Comparison of ENCODE assay signal across 15 cellular contexts in the genomic region with DNA sequence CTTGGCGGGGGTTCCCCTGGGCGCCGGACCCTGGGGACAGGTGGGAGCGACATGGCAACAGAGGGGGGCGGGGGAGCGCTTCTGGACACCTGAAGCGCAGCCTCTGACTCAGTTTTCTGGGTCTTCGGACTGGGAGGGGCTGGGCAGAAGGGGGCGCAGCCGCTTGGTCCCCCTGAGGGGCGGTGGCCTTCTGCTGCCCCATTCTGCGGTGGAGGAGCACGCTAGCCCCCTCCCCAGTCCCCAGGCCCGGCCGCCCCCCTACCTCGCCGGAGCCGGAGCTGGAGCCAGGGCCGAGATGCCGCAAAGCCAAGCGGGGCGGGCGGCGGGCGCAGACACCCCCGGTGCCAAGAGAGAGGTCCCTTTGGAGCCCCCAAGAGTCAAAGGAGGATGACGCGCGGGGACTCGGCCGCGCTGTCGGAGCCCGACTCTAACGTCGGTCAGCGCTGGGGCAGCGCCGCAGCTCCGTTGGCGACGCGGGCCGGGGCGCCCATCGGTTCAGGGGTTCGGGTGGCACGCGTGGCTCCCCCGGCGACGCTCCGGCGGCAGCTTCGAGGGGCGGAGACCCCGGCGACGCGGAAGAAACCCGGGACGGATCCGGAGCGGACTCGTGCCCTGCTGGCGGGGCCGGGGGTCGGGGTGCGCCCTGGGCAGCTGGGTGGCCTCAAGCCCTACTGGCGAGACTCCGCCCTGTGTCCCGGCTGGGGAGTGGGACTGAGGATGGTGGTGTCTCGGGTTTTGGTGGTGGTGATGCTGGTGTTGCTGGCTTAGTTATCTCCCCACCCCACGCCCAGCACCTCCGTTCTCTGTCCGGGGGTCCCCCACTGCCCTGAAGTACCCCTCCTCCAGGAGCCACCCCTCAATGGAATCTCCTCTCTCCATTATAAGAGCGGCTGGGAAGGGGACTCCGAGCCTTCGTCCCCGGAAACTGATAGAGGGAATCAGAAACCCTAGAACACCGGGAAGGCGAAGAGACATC. TPM values are rescaled to one million over a fixed set of nuclear protein-coding genes. Genes with fewer than 3 reads are reported as not detected.
A peak's percentile ranks its signal among the peaks of the same experiment; 100 is the strongest.
DNase-seq lines count a peak whose midpoint lies in the region; ATAC-seq and TF ChIP-seq lines count a peak whose summit lies in the region.
"Had no signal": no experiment of that assay in that cellular context is flagged by ENCODE, and none has a peak within 500 bp of the region (broad histone marks: within the 10 kb centered on the region; RNA-seq: fewer than 3 reads in every experiment).

A gene (minus strand): TSS at position 514 of the 976 bp plus-strand sequence. CDS start 5,486 bp downstream, outside the sequence.

- POLR2A ChIA-PET in naive thymus-derived CD4-positive, alpha-beta T cell (lab: Charles Lee), result no interaction called here

- H3K36me3 ChIP-seq in BE2C, result no peaks in the 10 kb centered on the region
- H3K36me3 ChIP-seq in naive thymus-derived CD4-positive, alpha-beta T cell (ENCODE audit: control insufficient read depth in 2 of 3, insufficient read depth in 3 of 3, low read length in 3 of 3), result no peaks in the 10 kb centered on the region
- H3K36me3 ChIP-seq: heart right ventricle, uterus had no signal

- H3K56ac ChIP-seq in H9 (ENCODE audit: insufficient read length, low read depth, low read length), result no peak within 1 kb of the TSS

- no peaks in the 10 kb centered on the region for H3K79me1 ChIP-seq in H9 (ENCODE audit: insufficient read depth, low read depth, low read length, poor library complexity, severe bottlenecking)

- H2BK15ac ChIP-seq in H9 (ENCODE audit: low read depth, low read length), result no peak within 1 kb of the TSS

- intact Hi-C loops in naive thymus-derived CD4-positive, alpha-beta T cell (cut with micrococcal nuclease), result no loop called here

- no peak within 1 kb of the TSS for H3T11ph ChIP-seq in H9 (ENCODE audit: low read length)

- H3K4me3 Mint-ChIP-seq in H9 (peak within 1 kb of the TSS; percentile 61 to 90), chondrocyte (ENCODE audit: unreplicated experiment) (peak within 1 kb of the TSS; percentile 55)
- H3K4me3 Mint-ChIP-seq in naive thymus-derived CD4-positive, alpha-beta T cell, result peak within 1 kb of the TSS in 9 of 10 donors; percentile 34 to 82 (median 54)
- H3K4me3 Mint-ChIP-seq: activated naive CD4-positive, alpha-beta T cell treated with anti-CD3 and anti-CD28 coated beads, Interleukin-2, amount 10 ng/mL, durations not matched to agents 7 days and 5 days had no signal

- no peak for ATAC-seq in naive thymus-derived CD4-positive, alpha-beta T cell
- ATAC-seq: heart right ventricle, mucosa of descending colon had no signal

- no peak within 1 kb of the TSS for H4K5ac ChIP-seq in H9 (ENCODE audit: insufficient read length, low read depth, low read length)

- H3K4me1 ChIP-seq in BE2C, result peaks cover 8% of the 10 kb centered on the region
- no peaks in the 10 kb centered on the region; the same call in 1 of the 2 replicates for H3K4me1 ChIP-seq in H9 (ENCODE audit: insufficient read depth, low read length)
- H3K4me1 ChIP-seq in naive thymus-derived CD4-positive, alpha-beta T cell (ENCODE audit: control insufficient read depth in 2 of 2, insufficient read depth in 2 of 2, low read length in 2 of 2), result peaks cover 0 to 5% of the 10 kb centered on the region in 2 donors

- H2BK5ac ChIP-seq in H9 (ENCODE audit: insufficient read length, low read length), result no peak within 1 kb of the TSS

- peak within 1 kb of the TSS; percentile 33 for H3K4me3 ChIP-seq in BE2C (ENCODE audit: low read depth, low read length)
- H3K4me3 ChIP-seq in naive thymus-derived CD4-positive, alpha-beta T cell (ENCODE audit: low read length), result no peak within 1 kb of the TSS
- H3K4me3 ChIP-seq: heart right ventricle, mucosa of descending colon, skin epidermis, uterus had no signal

- peaks cover 0 to 2% of the 10 kb centered on the region in 2 experiments; a peak in 2 of 5 replicates for H3K9me3 Mint-ChIP-seq in H9
- no peaks in the 10 kb centered on the region for H3K9me3 Mint-ChIP-seq in chondrocyte (ENCODE audit: low read depth)
- peaks cover 0 to 6% (median 0%) of the 10 kb centered on the region in 11 donors for H3K9me3 Mint-ChIP-seq in naive thymus-derived CD4-positive, alpha-beta T cell
- H3K9me3 Mint-ChIP-seq: activated naive CD4-positive, alpha-beta T cell treated with anti-CD3 and anti-CD28 coated beads, Interleukin-2, amount 10 ng/mL, durations not matched to agents 7 days and 5 days had no signal

- no peak within 1 kb of the TSS for H2BK12ac ChIP-seq in H9 (ENCODE audit: insufficient read length, low read depth, low read length)

- H2BK20ac ChIP-seq in H9 (ENCODE audit: low read depth, low read length, poor library complexity, severe bottlenecking), result no peak within 1 kb of the TSS

- no peaks in the 10 kb centered on the region for H4K20me1 ChIP-seq in H9 (ENCODE audit: control insufficient read depth, insufficient read depth, insufficient read length)

- peaks cover 15% of the 10 kb centered on the region for H3K27me3 ChIP-seq in BE2C
- H3K27me3 ChIP-seq in H9 (ENCODE audit: insufficient read depth, low read length), result peaks cover 29% of the 10 kb centered on the region; the same call in 1 of the 2 replicates
- H3K27me3 ChIP-seq in naive thymus-derived CD4-positive, alpha-beta T cell (ENCODE audit: control insufficient read depth in 2 of 2, insufficient read depth in 2 of 2, low read length in 2 of 2), result peaks cover 3 to 32% of the 10 kb centered on the region in 2 donors

- peaks cover 16% of the 10 kb centered on the region for H3K23me2 ChIP-seq in H9 (ENCODE audit: insufficient read length, low read depth, low read length, poor library complexity, severe bottlenecking)

- H3K79me2 ChIP-seq in H9 (ENCODE audit: insufficient read depth, low read length), result no peaks in the 10 kb centered on the region

- H2BK120ac ChIP-seq in H9 (ENCODE audit: low read depth, low read length, poor library complexity, severe bottlenecking), result no peak within 1 kb of the TSS

- no CpG with 5 or more reads among the region's 82 CpGs for WGBS in H9 (ENCODE audit: extremely low coverage, insufficient read length, low lambda C conversion rate)

- no peak within 1 kb of the TSS for H3K14ac ChIP-seq in H9 (ENCODE audit: insufficient read depth, low read length)

- H3K36me3 Mint-ChIP-seq in H9 (ENCODE audit: insufficient read depth in 1 of 3, low read depth in 3 of 3), result no peaks in the 10 kb centered on the region
- H3K36me3 Mint-ChIP-seq in chondrocyte (ENCODE audit: low read depth), result no peaks in the 10 kb centered on the region
- H3K36me3 Mint-ChIP-seq in naive thymus-derived CD4-positive, alpha-beta T cell, result peaks cover 0 to 8% (median 3%) of the 10 kb centered on the region in 5 donors
- H3K36me3 Mint-ChIP-seq: activated naive CD4-positive, alpha-beta T cell treated with anti-CD3 and anti-CD28 coated beads, Interleukin-2, amount 10 ng/mL, durations not matched to agents 7 days and 5 days had no signal

- H3K27ac ChIP-seq in H9 (ENCODE audit: insufficient read length, low read depth, low read length), result no peak within 1 kb of the TSS
- no peak within 1 kb of the TSS for H3K27ac ChIP-seq in naive thymus-derived CD4-positive, alpha-beta T cell (ENCODE audit: low read depth, low read length)
- H3K27ac ChIP-seq: heart right ventricle, skin epidermis, uterus had no signal

- peaks cover 73% of the 10 kb centered on the region for H3K27me3 Mint-ChIP-seq in H9 (ENCODE audit: low read depth)
- peaks cover 44% of the 10 kb centered on the region for H3K27me3 Mint-ChIP-seq in chondrocyte (ENCODE audit: low read depth)
- H3K27me3 Mint-ChIP-seq in naive thymus-derived CD4-positive, alpha-beta T cell, result peaks cover 56 to 82% (median 67%) of the 10 kb centered on the region in 5 donors

- CTCF ChIA-PET in naive thymus-derived CD4-positive, alpha-beta T cell (lab: Charles Lee), result no interaction called here

- TF ChIP-seq CTCF in BE2C (IDR thresholded peaks at IDR 0.05; ENCODE audit: low read depth, low read length) (no peak), H9 (conservative IDR thresholded peaks at IDR 0.05) (no peak), chondrocyte (IDR thresholded peaks at IDR 0.05) (no peak)

- peak within 1 kb of the TSS; percentile 91 for H3K4me2 ChIP-seq in H9 (ENCODE audit: insufficient read depth, insufficient read length, low read length)

- no peak for DNase-seq in BE2C
- DNase-seq in H9, result no peak
- no peak for DNase-seq in chondrocyte (ENCODE audit: low spot score)
- no peak for DNase-seq in naive thymus-derived CD4-positive, alpha-beta T cell
- DNase-seq in NCI-H187 treated with DMSO at 0.1 percent for 48 hours (lab: John Stamatoyannopoulos, UW), result no peak
- no peak for DNase-seq in COR-L47 (lab: John Stamatoyannopoulos, UW)
- DNase-seq in dermis blood vessel endothelial cell, result no peak
- DNase-seq in NCI-H1694 treated with DMSO at 0.1 percent for 48 hours (lab: John Stamatoyannopoulos, UW), result no peak
- DNase-seq: activated CD4-positive, alpha-beta T cell treated with anti-CD3 and anti-CD28 coated beads, Interleukin-2, amount 50 U/mL, for 48 hours; activated naive CD4-positive, alpha-beta T cell treated with anti-CD3 and anti-CD28 coated beads, Interleukin-2, amount 10 ng/mL, durations not matched to agents 7 days and 5 days; heart right ventricle; mucosa of descending colon; NCI-H526 treated with DMSO at 0.1 percent for 48 hours; uterus had no signal

- no peak within 1 kb of the TSS for H3K18ac ChIP-seq in H9 (ENCODE audit: insufficient read length, low read depth, low read length)

- no peak within 1 kb of the TSS for H4K91ac ChIP-seq in H9 (ENCODE audit: insufficient read length, low read depth, low read length)

- no peak within 1 kb of the TSS for H3K9ac ChIP-seq in H9 (ENCODE audit: extremely low read depth, insufficient read length, low read length)

- H3K4me1 Mint-ChIP-seq in H9, result peaks cover 18 to 20% of the 10 kb centered on the region in 2 experiments
- peaks cover 13% of the 10 kb centered on the region for H3K4me1 Mint-ChIP-seq in chondrocyte (ENCODE audit: low read depth)
- peaks cover 4 to 22% (median 10%) of the 10 kb centered on the region in 7 donors for H3K4me1 Mint-ChIP-seq in naive thymus-derived CD4-positive, alpha-beta T cell

- H3K23ac ChIP-seq in H9 (ENCODE audit: insufficient read length, low read depth, low read length), result no peak within 1 kb of the TSS

- H3K9me3 ChIP-seq in BE2C, result no peaks in the 10 kb centered on the region
- H3K9me3 ChIP-seq in H9 (ENCODE audit: control insufficient read depth, low read depth, low read length), result no peaks in the 10 kb centered on the region
- no peaks in the 10 kb centered on the region for H3K9me3 ChIP-seq in naive thymus-derived CD4-positive, alpha-beta T cell (ENCODE audit: control insufficient read depth in 2 of 3, low read length in 3 of 3)
- H3K9me3 ChIP-seq: heart right ventricle, mucosa of descending colon, uterus had no signal

- H2AK5ac ChIP-seq in H9 (ENCODE audit: insufficient read length, low read length), result no peak within 1 kb of the TSS

- H4K8ac ChIP-seq in H9 (replicated peaks; ENCODE audit: insufficient read length, low read depth, low read length), result no peak within 1 kb of the TSS

- H3K27ac Mint-ChIP-seq in H9, result peak within 1 kb of the TSS in 1 of 3 experiments; percentile 9; a peak in 1 of 7 replicates
- H3K27ac Mint-ChIP-seq in chondrocyte (ENCODE audit: unreplicated experiment), result peak within 1 kb of the TSS; percentile 63
- H3K27ac Mint-ChIP-seq in naive thymus-derived CD4-positive, alpha-beta T cell, result peak within 1 kb of the TSS in 1 of 9 donors; percentile 37
- H3K27ac Mint-ChIP-seq: activated naive CD4-positive, alpha-beta T cell treated with anti-CD3 and anti-CD28 coated beads, Interleukin-2, amount 10 ng/mL, durations not matched to agents 7 days and 5 days had no signal

- H3K4ac ChIP-seq in H9 (ENCODE audit: low read depth, low read length), result no peak within 1 kb of the TSS

- no peak within 1 kb of the TSS for H2AFZ ChIP-seq in H9 (ENCODE audit: low read length)

RNA-seq across cellular contexts. Expression of the gene that starts here (rescaled TPM):
- polyA plus RNA-seq in BE2C (2012; ENCODE audit: insufficient read depth, insufficient read length, low read depth), result 3.5 TPM
- 0.50 and 0.88 TPM in 2 replicates for total RNA-seq in H9 (2021)
- total RNA-seq in chondrocyte, result not detected in 3 replicates
- not detected for total RNA-seq in naive thymus-derived CD4-positive, alpha-beta T cell
- polyA plus RNA-seq in naive thymus-derived CD4-positive, alpha-beta T cell, result not detected
- total RNA-seq in dermis blood vessel endothelial cell, result not detected in 2 replicates
- total RNA-seq: heart right ventricle, mucosa of descending colon, uterus had no signal
- polyA plus RNA-seq: heart right ventricle had no signal
